Comparison of ENCODE assay signal across 8 cellular contexts in the genomic region with DNA sequence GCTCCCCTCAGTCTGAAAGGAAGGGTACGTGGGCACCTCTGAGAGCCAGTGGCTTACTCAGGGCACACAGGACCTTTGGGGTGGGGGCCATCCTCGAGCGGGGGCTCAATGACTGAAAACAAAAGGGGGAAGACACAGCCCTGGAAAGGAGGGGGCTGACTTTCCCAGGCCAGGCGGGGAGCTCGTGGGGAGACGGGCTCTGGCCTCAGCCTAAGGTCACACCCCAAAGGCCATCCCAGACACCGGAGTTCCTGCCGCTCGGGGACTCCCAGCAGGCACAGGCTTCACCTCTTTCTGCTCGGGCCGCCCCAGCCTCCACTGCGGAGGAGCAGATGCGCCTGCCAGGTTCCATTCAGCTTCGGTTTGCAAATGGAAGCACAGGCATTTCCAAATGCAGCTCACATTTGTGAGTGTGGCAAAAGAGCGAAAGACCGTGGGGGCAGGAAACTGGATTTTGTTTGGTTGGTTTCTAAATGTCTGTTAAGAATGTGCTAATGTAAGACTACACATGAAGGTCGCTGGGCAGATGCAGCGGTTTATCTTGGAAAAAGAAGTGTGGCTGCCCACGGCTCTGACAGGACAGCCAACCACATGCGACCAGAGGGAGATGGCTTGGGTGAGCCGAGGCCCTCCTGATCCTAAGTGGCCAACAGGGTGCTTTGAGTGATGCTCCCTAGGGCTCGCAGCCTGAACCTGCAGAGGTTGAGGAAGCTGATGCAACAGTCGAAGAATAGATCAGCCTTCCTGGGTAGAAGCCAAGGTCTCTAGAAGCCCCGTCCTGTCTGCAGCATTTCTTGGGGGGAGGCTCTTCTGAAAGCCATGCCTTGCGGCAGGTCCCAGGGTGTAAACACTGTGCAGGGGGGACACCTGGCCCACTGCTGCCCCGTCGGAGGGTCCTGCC.
DNase-seq lines count a peak whose midpoint lies in the region; ATAC-seq and TF ChIP-seq lines count a peak whose summit lies in the region.

No MANE protein-coding gene starts in this region.

- peak overlapping the region; percentile 43 for H3K56ac ChIP-seq in mesendoderm (ENCODE audit: low read length)

- H3K4me3 ChIP-seq in AG10803 (ENCODE audit: low read length) (no peak overlapping the region), NB4 (ENCODE audit: low read depth, low read length) (no peak overlapping the region), breast epithelium (peak overlapping the region in 1 of 3 donors; percentile 39), mesendoderm (ENCODE audit: low read length) (no peak overlapping the region)

- peak overlapping the region; percentile 15 for H3K18ac ChIP-seq in mesendoderm (ENCODE audit: low read length)

- no peak overlapping the region for H2BK120ac ChIP-seq in mesendoderm (ENCODE audit: low read depth, low read length)

- H3K4ac ChIP-seq in mesendoderm (ENCODE audit: low read depth, low read length), result peak overlapping the region; percentile 64

- no CpG with 5 or more reads among the region's 27 CpGs for WGBS in mesendoderm (ENCODE audit: extremely low coverage, insufficient coverage, low lambda C conversion rate)

- H4K5ac ChIP-seq in mesendoderm (ENCODE audit: low read length), result no peak overlapping the region

- H2AK5ac ChIP-seq in mesendoderm (ENCODE audit: low read length), result no peak overlapping the region

- H3K4me2 ChIP-seq in mesendoderm (ENCODE audit: low read length), result no peak overlapping the region

- no peak overlapping the region for H2BK15ac ChIP-seq in mesendoderm (replicated peaks; ENCODE audit: low read depth)

- no peaks in the 10 kb centered on the region for H3K9me3 ChIP-seq in breast epithelium

- no peak for TF ChIP-seq POLR2A in NB4 (IDR thresholded peaks at IDR 0.05; ENCODE audit: extremely low read depth, insufficient read length)
- no peak for TF ChIP-seq POLR2A in breast epithelium (IDR thresholded peaks at IDR 0.05)

- H3K9ac ChIP-seq in mesendoderm (ENCODE audit: low read length), result no peak overlapping the region

- TF ChIP-seq CTCF in AG10803 (conservative IDR thresholded peaks at IDR 0.05; ENCODE audit: low read length) (no peak), NB4 (IDR thresholded peaks at IDR 0.05; ENCODE audit: low read depth, low read length) (no peak), breast epithelium (IDR thresholded peaks at IDR 0.05) (no peak)

- intact Hi-C loops in breast epithelium (cut with DNase I; ENCODE audit: low total_unique reads), result loop anchor here (1.0 kb wide), 1 partner anchor 37 kb away; no protein-coding TSS in a partner anchor

- no peaks in the 10 kb centered on the region for H3K27me3 ChIP-seq in breast epithelium
- no peaks in the 10 kb centered on the region for H3K27me3 ChIP-seq in mesendoderm (ENCODE audit: insufficient read depth, low read length, poor library complexity)

- peaks cover 12 to 32% of the 10 kb centered on the region in 2 donors for H3K4me1 ChIP-seq in breast epithelium
- H3K4me1 ChIP-seq in mesendoderm (ENCODE audit: control insufficient read depth, low read depth, low read length), result peaks cover 16% of the 10 kb centered on the region

- ATAC-seq in HG02610 (IDR thresholded peaks at IDR 0.05; ENCODE audit: unreplicated experiment) (no peak), GM18502 (IDR thresholded peaks at IDR 0.05; ENCODE audit: poor library complexity, unreplicated experiment) (no peak), HG02588 (IDR thresholded peaks at IDR 0.05; ENCODE audit: unreplicated experiment) (no peak)

- DNase-seq in AG10803 (ENCODE audit: low read depth) (peak; percentile 52), NB4 (ENCODE audit: low read depth) (peak; percentile 86), breast epithelium (ENCODE audit: low spot score in 2 of 2) (peak; percentile 17 to 39), mesendoderm (no peak), ecto neural progenitor cell (ENCODE audit: low spot score) (no peak)

- H2BK5ac ChIP-seq in mesendoderm (ENCODE audit: low read length), result no peak overlapping the region

- H4K8ac ChIP-seq in mesendoderm (ENCODE audit: low read depth, low read length), result no peak overlapping the region

- peak overlapping the region; percentile 26 for H3K23ac ChIP-seq in mesendoderm (ENCODE audit: low read length)

- H3K79me1 ChIP-seq in mesendoderm (ENCODE audit: low read length), result peaks cover 24% of the 10 kb centered on the region

- H3K36me3 ChIP-seq in breast epithelium (no peaks in the 10 kb centered on the region), mesendoderm (ENCODE audit: control insufficient read depth, insufficient read depth, low read length) (no peaks in the 10 kb centered on the region)

- H3K79me2 ChIP-seq in mesendoderm (ENCODE audit: control insufficient read depth, insufficient read depth, low read length), result peaks cover 31% of the 10 kb centered on the region

- H3K27ac ChIP-seq in breast epithelium, result peak overlapping the region; percentile 74 to 76
- H3K27ac ChIP-seq in mesendoderm (ENCODE audit: low read depth, low read length), result no peak overlapping the region

Comparison
In these comparisons a context has a peak if more than half of its experiments do, and no peak if none do; other contexts are left out.
1. DNase-seq: peak in AG10803 (single experiment), NB4 (single experiment) and breast epithelium (2 of 2); none in mesendoderm (single experiment) and ecto neural progenitor cell (single experiment).